In genomic region chr1:109900489-109900888, GRCh38 we compare ENCODE assay signal across 1 cellular context.
TF ChIP-seq lines count a peak whose summit lies in the region.

No MANE protein-coding gene starts in this region.

TF ChIP-seq in GM12891, 5 proteins besides CTCF, POLR2A, EP300 and RAD21:
- TF ChIP-seq TAF1 (IDR thresholded peaks at IDR 0.05; ENCODE audit: low read depth, low read length), result no peak
- no peak for TF ChIP-seq POU2F2 (IDR thresholded peaks at IDR 0.05; ENCODE audit: low read depth, low read length)
- no peak for TF ChIP-seq SPI1 (IDR thresholded peaks at IDR 0.05; ENCODE audit: low read depth, low read length)
- TF ChIP-seq POLR2AphosphoS5 (IDR thresholded peaks at IDR 0.05; ENCODE audit: low read depth, low read length), result no peak
- TF ChIP-seq PAX5 (IDR thresholded peaks at IDR 0.05; ENCODE audit: insufficient read depth, low read length, severe bottlenecking), result no peak
